In the genomic region with DNA sequence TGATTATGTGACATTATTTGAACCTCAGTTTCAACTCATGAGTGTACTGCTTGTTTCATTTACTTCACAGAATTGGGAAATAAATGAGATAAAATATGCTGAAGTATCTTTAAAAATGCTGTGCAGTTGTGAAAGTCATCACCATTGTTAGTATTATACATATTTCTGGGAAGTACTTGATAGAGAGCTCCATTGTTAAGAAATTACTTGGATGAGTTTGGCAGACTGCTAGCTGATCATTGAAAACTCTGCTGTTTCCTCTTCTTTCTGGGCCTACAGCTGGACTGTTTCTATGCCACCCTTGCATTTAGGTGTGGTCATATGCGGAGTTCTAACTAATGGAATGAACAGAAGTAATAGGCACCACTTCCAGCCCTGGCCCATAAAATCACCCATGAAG, we compare ENCODE assay signal across 18 cellular contexts. TPM values are rescaled to one million over a fixed set of nuclear protein-coding genes. Genes with fewer than 3 reads are reported as not detected.
DNase-seq lines count a peak whose midpoint lies in the region; TF ChIP-seq lines count a peak whose summit lies in the region.
"Had no signal": no experiment of that assay in that cellular context is flagged by ENCODE, and none has a peak within 500 bp of the region (broad histone marks: within the 10 kb centered on the region; RNA-seq: fewer than 3 reads in every experiment).

No MANE protein-coding gene starts in this region.

- H3K27ac ChIP-seq in GM23248 (peak overlapping the region; percentile 45), osteoblast (ENCODE audit: low read depth, low read length) (peak overlapping the region; percentile 11)
- H3K27ac ChIP-seq: epithelial cell of prostate had no signal

- no peak overlapping the region for H3K4me3 ChIP-seq in GM23248
- H3K4me3 ChIP-seq in fibroblast of pulmonary artery (replicated peaks; ENCODE audit: low read depth, low read length) = no peak overlapping the region
- no peak overlapping the region for H3K4me3 ChIP-seq in osteoblast (ENCODE audit: insufficient read depth, low read length)
- H3K4me3 ChIP-seq: upper lobe of right lung had no signal

- no peak for TF ChIP-seq CTCF in fibroblast of pulmonary artery (IDR thresholded peaks at IDR 0.05; ENCODE audit: low read length, missing control alignments)
- no peak for TF ChIP-seq CTCF in osteoblast (IDR thresholded peaks at IDR 0.05; ENCODE audit: extremely low read depth, low read depth, low read length)

- H3K36me3 ChIP-seq in GM23248 (ENCODE audit: low read depth) (peaks cover 13% of the 10 kb centered on the region; the same call in 1 of the 2 replicates), osteoblast (ENCODE audit: insufficient read depth, low read length) (peaks cover 4% of the 10 kb centered on the region)
- H3K36me3 ChIP-seq: BE2C had no signal

- H4K20me1 ChIP-seq in GM23248 (ENCODE audit: insufficient read depth) (no peaks in the 10 kb centered on the region; the same call in 1 of the 2 replicates), osteoblast (ENCODE audit: insufficient read depth, low read length) (no peaks in the 10 kb centered on the region)

- peaks cover 6% of the 10 kb centered on the region; the same call in 1 of the 2 replicates for H3F3A ChIP-seq in GM23248 (ENCODE audit: insufficient read depth)

- DNase-seq in GM23248 (peak; percentile 47), SK-MEL-5 (ENCODE audit: low read depth, low spot score) (peak; percentile 60), fibroblast of pulmonary artery (ENCODE audit: low read depth) (peak; percentile 89), osteoblast (ENCODE audit: insufficient read length, low spot score, missing footprints) (no peak), GF-D8 (lab: John Stamatoyannopoulos, UW) (no peak), NCI-H1436 (lab: John Stamatoyannopoulos, UW) (no peak)
- no peak for DNase-seq in activated CD4-positive, alpha-beta T cell treated with anti-CD3 and anti-CD28 coated beads, Interleukin-2, amount 50 U/mL, for 4 hours
- DNase-seq: activated CD4-positive, alpha-beta T cell treated with anti-CD3 and anti-CD28 coated beads for 4 hours; amygdala; BE2C; central memory CD4-positive, alpha-beta T cell; DMS79 treated with DMSO at 0.1 percent for 48 hours; glutamatergic neuron; NCI-H1417; NCI-H524; SW 1271; upper lobe of right lung had no signal

- H3K9me2 ChIP-seq in GM23248 (ENCODE audit: insufficient read depth) = no peaks in the 10 kb centered on the region

- in situ Hi-C loops in GM23248 (cut with MboI) = no loop called here
- in situ Hi-C loops in SK-MEL-5 (cut with HindIII; ENCODE audit: low pct_unique_long_range_greater_than_20kb, low sequenced_read_pairs) = no loop called here

- H3K9ac ChIP-seq in GM23248 = no peak overlapping the region

- H3K27me3 ChIP-seq in GM23248 (replicated peaks; ENCODE audit: insufficient read depth) (no peaks in the 10 kb centered on the region), osteoblast (ENCODE audit: insufficient read depth, low read length) (no peaks in the 10 kb centered on the region)
- H3K27me3 ChIP-seq: BE2C, upper lobe of right lung had no signal

- H3K79me2 ChIP-seq in GM23248 (ENCODE audit: insufficient read depth) (peaks cover 88% of the 10 kb centered on the region), osteoblast (ENCODE audit: insufficient read depth, low read length) (peaks cover 47% of the 10 kb centered on the region)

- H3K4me1 ChIP-seq in GM23248 (ENCODE audit: insufficient read depth) (peaks cover 18% of the 10 kb centered on the region), osteoblast (ENCODE audit: insufficient read depth, low read length) (peaks cover 5% of the 10 kb centered on the region)

- H3K9me3 ChIP-seq in GM23248 (ENCODE audit: low read depth) = no peaks in the 10 kb centered on the region
- H3K9me3 ChIP-seq in osteoblast (ENCODE audit: low read depth, low read length) = no peaks in the 10 kb centered on the region
- H3K9me3 ChIP-seq: BE2C, upper lobe of right lung had no signal

- H2AFZ ChIP-seq in GM23248 (no peak overlapping the region), osteoblast (ENCODE audit: low read length) (no peak overlapping the region)

- H3K4me2 ChIP-seq in GM23248 (ENCODE audit: unreplicated experiment) (peak overlapping the region; percentile 45), osteoblast (ENCODE audit: insufficient read depth, low read length) (no peak overlapping the region)

- WGBS in GM23248 (ENCODE audit: low coverage in 1 of 2, low lambda C conversion rate in 2 of 2, missing lambda C conversion rate in 2 of 2), 2 experiments = 69 to 78% methylated on average over 1 of the region's 1 CpG

RNA-seq across cellular contexts. Expression of a gene that starts 10.0 kb away (rescaled TPM):
- total RNA-seq in GM23248 (2014; rRNA removed; shearing (Covaris generic)) = 14.7 and 14.8 TPM in 2 replicates
- 5.9 and 6.2 TPM in 2 replicates for polyA plus RNA-seq in GM23248 (2016; fragmentation: Nextera tagmentation; extraction: Ambion mirVana)
- 17.5 and 20.9 TPM in 2 replicates for total RNA-seq in SK-MEL-5 (2014; rRNA removed; shearing (Covaris generic))
- polyA plus RNA-seq in SK-MEL-5 (2015; cell fraction: cytosol; rRNA removed) = 19.2 and 25.2 TPM in 2 replicates
- polyA plus RNA-seq in SK-MEL-5 (2015; cell fraction: nucleus; rRNA removed) = 16.6 and 19.1 TPM in 2 replicates
- total RNA-seq in osteoblast = 17.7 and 18.3 TPM in 2 replicates

Comparison
In these comparisons a context has a peak if more than half of its experiments do, and no peak if none do; other contexts are left out.
1. DNase-seq: peak in GM23248 (single experiment), SK-MEL-5 (single experiment) and fibroblast of pulmonary artery (single experiment); none in osteoblast (single experiment), GF-D8 (single experiment), activated CD4-positive, alpha-beta T cell treated with anti-CD3 and anti-CD28 coated beads, Interleukin-2, amount 50 U/mL, for 4 hours (0 of 2) and NCI-H1436 (single experiment).